Comparison of ENCODE assay signal across 11 cellular contexts in genomic region chr17:4898351-4898750, GRCh38. TPM values are rescaled to one million over a fixed set of nuclear protein-coding genes. Genes with fewer than 3 reads are reported as not detected.
DNase-seq lines count a peak whose midpoint lies in the region; ATAC-seq and TF ChIP-seq lines count a peak whose summit lies in the region.
"Had no signal": no experiment of that assay in that cellular context is flagged by ENCODE, and none has a peak within 500 bp of the region (broad histone marks: within the 10 kb centered on the region; RNA-seq: fewer than 3 reads in every experiment).

No MANE protein-coding gene starts in this region.

- H3K27me3 ChIP-seq in WERI-Rb-1 (ENCODE audit: insufficient read depth, low read depth, severe bottlenecking) (no peaks in the 10 kb centered on the region), iPS-15b (ENCODE audit: control insufficient read depth, insufficient read depth, low read length) (no peaks in the 10 kb centered on the region), spleen (replicated peaks in 1 of 7) (peaks cover 0 to 36% (median 0%) of the 10 kb centered on the region in 7 donors)

- 78 to 93% (median 83%) methylated on average over 8 of the region's 8 CpGs for WGBS in spleen, 5 donors

- no peak overlapping the region for H3K4me3 ChIP-seq in WERI-Rb-1 (ENCODE audit: low read depth, low read length)
- peak overlapping the region; percentile 92 for H3K4me3 ChIP-seq in iPS-15b (ENCODE audit: low read depth, low read length)
- peak overlapping the region in 1 of 8 donors; percentile 81 for H3K4me3 ChIP-seq in spleen

- DNase-seq in activated T-cell treated with anti-CD3 and anti-CD28 coated beads, Interleukin-2, amount 50 U/mL, for 72 hours: no peak
- no peak for DNase-seq in activated T-cell treated with anti-CD3 and anti-CD28 coated beads, Interleukin-2, amount 50 U/mL, for 1 hour
- DNase-seq in WERI-Rb-1 (no peak), hypothalamus (lab: John Stamatoyannopoulos, UW) (no peak), spleen (no peak), islet precursor cell (no peak)
- DNase-seq in stimulated activated effector memory CD8-positive, alpha-beta T cell treated with anti-CD3 and anti-CD28 coated beads, Interleukin-12 subunit alpha, Interleukin-12 subunit beta, amount 100 ng/mL, for 72 hours (ENCODE audit: low spot score in 2 of 2): no peak
- DNase-seq: DND-41 had no signal

- H3K27me3 Mint-ChIP-seq in activated T-cell treated with anti-CD3 and anti-CD28 coated beads, Interleukin-2, amount 50 U/mL, for 72 hours (ENCODE audit: low read depth): no peaks in the 10 kb centered on the region

- H3K36me3 ChIP-seq in WERI-Rb-1: peaks cover 83% of the 10 kb centered on the region
- H3K36me3 ChIP-seq in iPS-15b (ENCODE audit: control insufficient read depth, insufficient read depth, low read length): peaks cover 31% of the 10 kb centered on the region
- peaks cover 0 to 45% (median 38%) of the 10 kb centered on the region in 6 donors for H3K36me3 ChIP-seq in spleen

- TF ChIP-seq CTCF in WERI-Rb-1 (IDR thresholded peaks at IDR 0.05; ENCODE audit: low read depth, low read length) (no peak), spleen (IDR thresholded peaks at IDR 0.05 in 8 of 11, conservative IDR thresholded peaks at IDR 0.05 in 3 of 11) (no peak)

- H3K9me3 ChIP-seq in WERI-Rb-1 (ENCODE audit: severe bottlenecking) (no peaks in the 10 kb centered on the region), iPS-15b (ENCODE audit: control insufficient read depth, insufficient read depth, low read length) (no peaks in the 10 kb centered on the region), spleen (no peaks in the 10 kb centered on the region)

- H3K4me1 Mint-ChIP-seq in activated T-cell treated with anti-CD3 and anti-CD28 coated beads, Interleukin-2, amount 50 U/mL, for 72 hours (ENCODE audit: low read depth): peaks cover 24% of the 10 kb centered on the region
- H3K4me1 Mint-ChIP-seq in stimulated activated effector memory CD8-positive, alpha-beta T cell treated with anti-CD3 and anti-CD28 coated beads, Interleukin-12 subunit alpha, Interleukin-12 subunit beta, amount 100 ng/mL, for 72 hours: peaks cover 39% of the 10 kb centered on the region

- ATAC-seq in activated T-cell treated with anti-CD3 and anti-CD28 coated beads, Interleukin-2, amount 50 U/mL, for 72 hours (replicated peaks in 1 of 2): no peak
- no peak for ATAC-seq in stimulated activated effector memory CD8-positive, alpha-beta T cell treated with anti-CD3 and anti-CD28 coated beads, Interleukin-12 subunit alpha, Interleukin-12 subunit beta, amount 100 ng/mL, for 72 hours

- H3K36me3 Mint-ChIP-seq in activated T-cell treated with anti-CD3 and anti-CD28 coated beads, Interleukin-2, amount 50 U/mL, for 72 hours (ENCODE audit: insufficient read depth in 2 of 2): peaks cover 0 to 7% of the 10 kb centered on the region in 2 donors
- H3K36me3 Mint-ChIP-seq in stimulated activated effector memory CD8-positive, alpha-beta T cell treated with anti-CD3 and anti-CD28 coated beads, Interleukin-12 subunit alpha, Interleukin-12 subunit beta, amount 100 ng/mL, for 72 hours: peaks cover 57% of the 10 kb centered on the region

- no peaks in the 10 kb centered on the region for H3K9me3 Mint-ChIP-seq in activated T-cell treated with anti-CD3 and anti-CD28 coated beads, Interleukin-2, amount 50 U/mL, for 72 hours
- H3K9me3 Mint-ChIP-seq in stimulated activated effector memory CD8-positive, alpha-beta T cell treated with anti-CD3 and anti-CD28 coated beads, Interleukin-12 subunit alpha, Interleukin-12 subunit beta, amount 100 ng/mL, for 72 hours: no peaks in the 10 kb centered on the region

- H3K4me3 Mint-ChIP-seq in activated T-cell treated with anti-CD3 and anti-CD28 coated beads, Interleukin-2, amount 50 U/mL, for 72 hours: peak overlapping the region; percentile 73
- peak overlapping the region; percentile 91 for H3K4me3 Mint-ChIP-seq in stimulated activated effector memory CD8-positive, alpha-beta T cell treated with anti-CD3 and anti-CD28 coated beads, Interleukin-12 subunit alpha, Interleukin-12 subunit beta, amount 100 ng/mL, for 72 hours

- H3K27ac ChIP-seq in WERI-Rb-1 (peak overlapping the region; percentile 21; the same call in 1 of the 2 replicates), spleen (peak overlapping the region in 2 of 8 donors; percentile 7 to 65)
- H3K27ac ChIP-seq: epithelial cell of prostate had no signal

- H3K4me1 ChIP-seq in iPS-15b (ENCODE audit: control insufficient read depth, insufficient read depth, low read length) (peaks cover 4% of the 10 kb centered on the region), spleen (peaks cover 32 to 54% (median 47%) of the 10 kb centered on the region in 6 donors)

- intact Hi-C loops in spleen (cut with DNase I; ENCODE audit: low total_unique reads): no loop called here

- H3K9ac ChIP-seq in iPS-15b (ENCODE audit: low read depth, low read length): peak overlapping the region; percentile 73

- no peak overlapping the region for H3K27ac Mint-ChIP-seq in activated T-cell treated with anti-CD3 and anti-CD28 coated beads, Interleukin-2, amount 50 U/mL, for 72 hours
- H3K27ac Mint-ChIP-seq in stimulated activated effector memory CD8-positive, alpha-beta T cell treated with anti-CD3 and anti-CD28 coated beads, Interleukin-12 subunit alpha, Interleukin-12 subunit beta, amount 100 ng/mL, for 72 hours: peak overlapping the region; percentile 50

- TF ChIP-seq POLR2A in spleen (IDR thresholded peaks at IDR 0.05): no peak

RNA-seq across cellular contexts. Expression of gene C17orf107, which starts 1.0 kb away (rescaled TPM):
- 1 to 10 TPM; 3.4 to 4.7 TPM for total RNA-seq in activated T-cell treated with anti-CD3 and anti-CD28 coated beads, Interleukin-2, amount 50 U/mL, for 72 hours
- total RNA-seq in spleen: 1 to 10 TPM; 1.6 to 4.1 (median 2.6) TPM
- under 1 TPM; 0.15 to 0.70 (median 0.26) TPM for polyA plus RNA-seq in spleen

RNA-seq across cellular contexts. Expression of gene CHRNE, which starts 4.5 kb away (rescaled TPM):
- under 1 TPM; 0.60 to 0.89 TPM for total RNA-seq in activated T-cell treated with anti-CD3 and anti-CD28 coated beads, Interleukin-2, amount 50 U/mL, for 72 hours
- total RNA-seq in spleen: 1 to 10 TPM in 4 of 7 donors, under 1 TPM in 3; 0.33 to 3.0 (median 1.9) TPM
- 1 to 10 TPM; 1.2 to 1.4 (median 1.3) TPM for polyA plus RNA-seq in spleen

RNA-seq across cellular contexts. Expression of gene GP1BA, which starts 33.7 kb away (rescaled TPM):
- total RNA-seq in activated T-cell treated with anti-CD3 and anti-CD28 coated beads, Interleukin-2, amount 50 U/mL, for 72 hours: under 1 TPM in 1 of 2 donors, not detected in 1; 0.26 TPM
- total RNA-seq in spleen: 1 to 10 TPM; 1.8 to 6.1 (median 3.0) TPM
- polyA plus RNA-seq in spleen: 1 to 10 TPM; 2.0 to 2.9 (median 2.8) TPM
- total RNA-seq: ureter had no signal

RNA-seq across cellular contexts. Expression of gene SLC25A11, which starts 41.5 kb away (rescaled TPM):
- total RNA-seq in activated T-cell treated with anti-CD3 and anti-CD28 coated beads, Interleukin-2, amount 50 U/mL, for 72 hours: 10 to 100 TPM; 40.4 to 43.8 TPM
- 10 to 100 TPM; 37.2 to 61.0 (median 42.9) TPM for total RNA-seq in spleen
- 10 to 100 TPM; 22.1 to 52.6 (median 32.3) TPM for polyA plus RNA-seq in spleen

RNA-seq across cellular contexts. Expression of gene RNF167, which starts 41.7 kb away (rescaled TPM):
- 100 to 1,000 TPM; 176 to 201 TPM for total RNA-seq in activated T-cell treated with anti-CD3 and anti-CD28 coated beads, Interleukin-2, amount 50 U/mL, for 72 hours
- total RNA-seq in spleen: 100 to 1,000 TPM in 1 of 7 donors, 10 to 100 TPM in 6; 57.6 to 109 (median 78.6) TPM
- polyA plus RNA-seq in spleen: 100 to 1,000 TPM in 2 of 3 donors, 10 to 100 TPM in 1; 96.4 to 146 (median 129) TPM
